14 cellular contexts compared by ENCODE assay signal in the genomic region with DNA sequence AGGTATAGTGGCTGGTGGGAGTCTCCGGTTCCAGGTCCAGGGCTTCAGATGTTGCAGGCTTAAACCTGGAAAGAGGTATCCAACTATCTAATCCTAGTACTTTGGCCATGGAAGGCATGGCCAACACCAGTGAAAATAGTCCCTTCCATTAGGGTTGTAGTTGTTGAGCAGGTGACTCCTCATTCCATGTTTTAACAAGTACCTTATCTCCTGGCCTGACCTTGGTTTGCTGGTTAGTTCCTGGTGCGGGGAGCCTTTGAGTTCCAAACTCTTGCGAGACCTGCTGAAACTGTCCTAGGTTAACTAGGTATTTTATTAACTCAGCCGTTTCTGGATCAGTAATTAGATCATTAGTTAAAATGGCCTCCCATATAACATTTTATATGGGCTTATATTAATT.
DNase-seq lines count a peak whose midpoint lies in the region; ATAC-seq and TF ChIP-seq lines count a peak whose summit lies in the region.
"Had no signal": no experiment of that assay in that cellular context is flagged by ENCODE, and none has a peak within 500 bp of the region (broad histone marks: within the 10 kb centered on the region; RNA-seq: fewer than 3 reads in every experiment).

No MANE protein-coding gene starts in this region.

- TF ChIP-seq CTCF in body of pancreas (IDR thresholded peaks at IDR 0.05) (no peak), mucosa of descending colon (IDR thresholded peaks at IDR 0.05) (no peak)

- no peaks in the 10 kb centered on the region for H3K9me3 Mint-ChIP-seq in T-cell
- H3K9me3 Mint-ChIP-seq: HFFc6 had no signal

- POLR2A ChIA-PET in T-cell (lab: Charles Lee), result no interaction called here

- H3K36me3 ChIP-seq in body of pancreas (replicated peaks in 1 of 2; ENCODE audit: insufficient read depth in 1 of 2, low read depth in 2 of 2) (no peaks in the 10 kb centered on the region), mucosa of descending colon (ENCODE audit: low read depth) (no peaks in the 10 kb centered on the region)
- H3K36me3 ChIP-seq: BLaER1 had no signal

- H3K4me1 ChIP-seq in body of pancreas (peaks cover 15% of the 10 kb centered on the region), mucosa of descending colon (ENCODE audit: low read depth) (no peaks in the 10 kb centered on the region)
- H3K4me1 ChIP-seq: BLaER1 had no signal

- ATAC-seq in body of pancreas, result peak; percentile 83
- ATAC-seq in mucosa of descending colon, result peak; percentile 37
- no peak for ATAC-seq in GM19395 (IDR thresholded peaks at IDR 0.05; ENCODE audit: unreplicated experiment)
- ATAC-seq in T-cell (replicated peaks in 1 of 4), result no peak

- intact Hi-C loops in body of pancreas (cut with DNase I), result no loop called here
- intact Hi-C loops in mucosa of descending colon (cut with DNase I, micrococcal nuclease), result no loop called here

- peak; percentile 29 for DNase-seq in DMS79 treated with DMSO at 0.1 percent for 48 hours (lab: John Stamatoyannopoulos, UW)
- DNase-seq in DMS79 (lab: John Stamatoyannopoulos, UW), result no peak
- peak; percentile 60 for DNase-seq in NCI-H2029 treated with DMSO at 0.1 percent for 48 hours (lab: John Stamatoyannopoulos, UW)
- DNase-seq in body of pancreas, result peak in 3 of 4 donors; percentile 31 to 62 (median 53)
- DNase-seq in mucosa of descending colon, result no peak
- no peak for DNase-seq in nucleus accumbens (lab: John Stamatoyannopoulos, UW)
- no peak for DNase-seq in T-cell
- DNase-seq: 8988T, AML-193, GF-D8, HCEC 1CT, HFFc6 had no signal

- WGBS in body of pancreas, 2 donors, result 34 to 42% methylated on average over 4 of the region's 4 CpGs

- peak overlapping the region in 3 of 4 donors; percentile 4 to 47 (median 19) for H3K27ac ChIP-seq in body of pancreas
- H3K27ac ChIP-seq: BLaER1 had no signal

- H3K4me3 ChIP-seq in body of pancreas (no peak overlapping the region), mucosa of descending colon (no peak overlapping the region)
- H3K4me3 ChIP-seq: BLaER1 had no signal

- TF ChIP-seq POLR2A in body of pancreas (IDR thresholded peaks at IDR 0.05), result no peak

- H3K27ac Mint-ChIP-seq in T-cell, result no peak overlapping the region
- H3K27ac Mint-ChIP-seq: HFFc6 had no signal

- H3K4me3 Mint-ChIP-seq in T-cell, result no peak overlapping the region
- H3K4me3 Mint-ChIP-seq: HFFc6 had no signal

- H3K36me3 Mint-ChIP-seq in T-cell, result no peaks in the 10 kb centered on the region

- peaks cover 7 to 18% of the 10 kb centered on the region in 2 donors for H3K27me3 Mint-ChIP-seq in T-cell

- peaks cover 4 to 14% (median 10%) of the 10 kb centered on the region in 3 donors for H3K4me1 Mint-ChIP-seq in T-cell

- H3K9me3 ChIP-seq in body of pancreas, result no peaks in the 10 kb centered on the region
- no peaks in the 10 kb centered on the region for H3K9me3 ChIP-seq in mucosa of descending colon
- H3K9me3 ChIP-seq: BLaER1 had no signal

- CTCF ChIA-PET in T-cell (lab: Charles Lee), result no interaction called here

- no peaks in the 10 kb centered on the region for H3K27me3 ChIP-seq in body of pancreas
- H3K27me3 ChIP-seq: BLaER1 had no signal

Comparison
In these comparisons a context has a peak if more than half of its experiments do, and no peak if none do; other contexts are left out.
1. DNase-seq: peak in DMS79 treated with DMSO at 0.1 percent for 48 hours (single experiment), NCI-H2029 treated with DMSO at 0.1 percent for 48 hours (single experiment) and body of pancreas (3 of 4); none in DMS79 (single experiment), mucosa of descending colon (0 of 3), nucleus accumbens (0 of 56) and T-cell (0 of 34).
2. ATAC-seq: peak in body of pancreas (single experiment) and mucosa of descending colon (single experiment); none in GM19395 (single experiment) and T-cell (0 of 4).